In genomic region chr11:27485930-27486773, GRCh38 we compare ENCODE assay signal across 1 cellular context.
A peak's percentile ranks its signal among the peaks of the same experiment; 100 is the strongest.
TF ChIP-seq lines count a peak whose summit lies in the region.

No MANE protein-coding gene starts in this region.

TF ChIP-seq in HepG2, 621 proteins besides CTCF, POLR2A, EP300 and RAD21:
- TF ChIP-seq HBP1 (CRISPR knock-in tag; IDR thresholded peaks at IDR 0.05; ENCODE audit: low read depth) = no peak
- TF ChIP-seq ZNF30 (CRISPR knock-in tag; IDR thresholded peaks at IDR 0.05) = no peak
- peak; percentile 72; the same call in 1 of the 2 replicates for TF ChIP-seq ARID3A (IDR thresholded peaks at IDR 0.05; ENCODE audit: low read depth, low read length)
- peak; percentile 97 for TF ChIP-seq STAG1 (CRISPR knock-in tag; IDR thresholded peaks at IDR 0.05)
- TF ChIP-seq SMC3 (IDR thresholded peaks at IDR 0.05; ENCODE audit: low read length) = peak; percentile 94
